9 cellular contexts compared by ENCODE assay signal in genomic region chr2:171432206-171432968, GRCh38. TPM values are rescaled to one million over a fixed set of nuclear protein-coding genes. Genes with fewer than 3 reads are reported as not detected.
DNase-seq lines count a peak whose midpoint lies in the region; ATAC-seq, FAIRE-seq and TF ChIP-seq lines count a peak whose summit lies in the region.
"Had no signal": no experiment of that assay in that cellular context is flagged by ENCODE, and none has a peak within 500 bp of the region (broad histone marks: within the 10 kb centered on the region; RNA-seq: fewer than 3 reads in every experiment).

No MANE protein-coding gene starts in this region.

- peaks cover 74% of the 10 kb centered on the region for H3K79me2 ChIP-seq in DOHH2 (ENCODE audit: control insufficient read depth, low read length)
- H3K79me2 ChIP-seq in K562 (ENCODE audit: control insufficient read depth, insufficient read depth, low read length) = peaks cover 79% of the 10 kb centered on the region

- TF ChIP-seq CTCF in DOHH2 (IDR thresholded peaks at IDR 0.05; ENCODE audit: low read depth, low read length, poor library complexity, severe bottlenecking) = no peak
- no peak for TF ChIP-seq CTCF in LNCaP clone FGC (IDR thresholded peaks at IDR 0.05; ENCODE audit: control insufficient read depth, extremely low read depth, insufficient read depth)
- TF ChIP-seq CTCF in K562 (IDR thresholded peaks at IDR 0.05 in 2 of 3, conservative IDR thresholded peaks at IDR 0.05 in 1 of 3; ENCODE audit: insufficient read depth in 2 of 3, low read depth in 1 of 3, low read length in 3 of 3) = no peak

- H3K9me3 ChIP-seq in DOHH2 (ENCODE audit: control insufficient read depth, insufficient read depth, low read length) = peaks cover 20% of the 10 kb centered on the region
- peaks cover 10% of the 10 kb centered on the region for H3K9me3 ChIP-seq in K562 (replicated peaks; ENCODE audit: control insufficient read depth, insufficient read depth, low read depth, low read length)

- no peak for ATAC-seq in K562
- no peak for ATAC-seq in natural killer cell treated with Interleukin-12 subunit alpha and Interleukin-12 subunit beta and Interleukin-15 and Interleukin-18, amount 100 ng/mL, for 72 hours

- H4K20me1 ChIP-seq in DOHH2 (ENCODE audit: control insufficient read depth, insufficient read depth, low read depth, low read length) (no peaks in the 10 kb centered on the region), K562 (replicated peaks; ENCODE audit: control insufficient read depth, insufficient read depth, low read length) (no peaks in the 10 kb centered on the region)

- no peak for TF ChIP-seq RAD21 in K562 (CRISPR knock-in tag; conservative IDR thresholded peaks at IDR 0.05 in 1 of 2, IDR thresholded peaks at IDR 0.05 in 1 of 2)

- in situ Hi-C loops in K562 (cut with MboI) = no loop called here

- H3K9me1 ChIP-seq in K562 (ENCODE audit: control insufficient read depth, insufficient read depth, low read length) = no peaks in the 10 kb centered on the region

- no peaks in the 10 kb centered on the region for H3K36me3 Mint-ChIP-seq in natural killer cell treated with Interleukin-12 subunit alpha and Interleukin-12 subunit beta and Interleukin-15 and Interleukin-18, amount 100 ng/mL, for 72 hours

- no peak for DNase-seq in LNCaP clone FGC (ENCODE audit: low read depth)
- DNase-seq in K562 (ENCODE audit: extremely low read depth in 1 of 4, low spot score in 3 of 4) = no peak
- DNase-seq in natural killer cell treated with Interleukin-12 subunit alpha and Interleukin-12 subunit beta and Interleukin-15 and Interleukin-18, amount 100 ng/mL, for 72 hours (ENCODE audit: low spot score) = no peak
- no peak for DNase-seq in DMS153 (lab: John Stamatoyannopoulos, UW)
- no peak for DNase-seq in D341Med (ENCODE audit: low spot score)
- no peak for DNase-seq in NCI-H1694 treated with DMSO at 0.1 percent for 48 hours (lab: John Stamatoyannopoulos, UW)
- DNase-seq in foreskin melanocyte = no peak

- H3F3A ChIP-seq in DOHH2 (ENCODE audit: control insufficient read depth, insufficient read depth) = peaks cover 6% of the 10 kb centered on the region

- no peak for TF ChIP-seq POLR2A in K562 (conservative IDR thresholded peaks at IDR 0.05)

- H3K4me1 Mint-ChIP-seq in natural killer cell treated with Interleukin-12 subunit alpha and Interleukin-12 subunit beta and Interleukin-15 and Interleukin-18, amount 100 ng/mL, for 72 hours (ENCODE audit: low read depth in 2 of 2) = peaks cover 17 to 23% of the 10 kb centered on the region in 2 donors

- H3K4me1 ChIP-seq in DOHH2 (ENCODE audit: control insufficient read depth, low read length) (peaks cover 28% of the 10 kb centered on the region), K562 (replicated peaks in 1 of 2; ENCODE audit: control insufficient read depth in 2 of 2, insufficient read depth in 2 of 2, low read length in 2 of 2) (peaks cover 13 to 18% of the 10 kb centered on the region in 2 experiments)

- TF ChIP-seq EP300 in K562 (IDR thresholded peaks at IDR 0.05; ENCODE audit: low read length) = no peak

- peak overlapping the region; percentile 96 for H3K4me3 Mint-ChIP-seq in natural killer cell treated with Interleukin-12 subunit alpha and Interleukin-12 subunit beta and Interleukin-15 and Interleukin-18, amount 100 ng/mL, for 72 hours

- whole genome bisulfite sequencing in K562 (ENCODE audit: insufficient coverage, low coverage, missing lambda C conversion rate) = 31% methylated on average over 4 of the region's 4 CpGs

- H3K9me3 Mint-ChIP-seq in natural killer cell treated with Interleukin-12 subunit alpha and Interleukin-12 subunit beta and Interleukin-15 and Interleukin-18, amount 100 ng/mL, for 72 hours = no peaks in the 10 kb centered on the region

- H2AFZ ChIP-seq in K562 (ENCODE audit: low read depth, low read length) = peak overlapping the region; percentile 95

- no peaks in the 10 kb centered on the region for H3K27me3 Mint-ChIP-seq in natural killer cell treated with Interleukin-12 subunit alpha and Interleukin-12 subunit beta and Interleukin-15 and Interleukin-18, amount 100 ng/mL, for 72 hours

- peaks cover 46% of the 10 kb centered on the region for H3K36me3 ChIP-seq in DOHH2 (ENCODE audit: control insufficient read depth, low read length)
- peaks cover 27% of the 10 kb centered on the region for H3K36me3 ChIP-seq in K562 (ENCODE audit: control insufficient read depth, insufficient read depth, low read length)

- H3K9me2 ChIP-seq in DOHH2 (replicated peaks; ENCODE audit: control insufficient read depth, low read length) = no peaks in the 10 kb centered on the region

- peak overlapping the region; percentile 84 to 95 for H3K9ac ChIP-seq in K562 (ENCODE audit: insufficient read depth in 1 of 2, low read depth in 2 of 2, low read length in 2 of 2)

- POLR2A ChIA-PET in K562 (lab: Yijun Ruan, JAX) = interaction anchor here (0.6 to 2.1 kb wide), 7 partner anchors 8 to 455 kb away, joined by 3 to 15 read pairs (median 3); partner anchors contain the start of gene CYBRD1

- CTCF ChIA-PET in K562 (lab: Yijun Ruan, JAX; ENCODE audit: low intra/inter-chr PET ratio) = no interaction called here

- H3K27ac ChIP-seq in DOHH2 (ENCODE audit: low read depth, low read length) (peak overlapping the region; percentile 93), K562 (ENCODE audit: extremely low read depth, low read depth, low read length) (peak overlapping the region; percentile 94)
- H3K27ac ChIP-seq: coronary artery had no signal

- no peak for FAIRE-seq in K562 (lab: Jason Lieb, UNC)

- intact Hi-C loops in K562 (cut with micrococcal nuclease) = loop anchor here (5.0 kb wide), 2 partner anchors 275 to 460 kb away; no protein-coding TSS in a partner anchor

- H3K27me3 ChIP-seq in DOHH2 (ENCODE audit: control insufficient read depth, low read length) (no peaks in the 10 kb centered on the region), K562 (ENCODE audit: control insufficient read depth in 2 of 2, insufficient read depth in 2 of 2, low read length in 2 of 2) (no peaks in the 10 kb centered on the region)

- BruUV-seq in K562 (replicated peaks; lab: Mats Ljungman, UMichigan) = no TSS peak

- peak overlapping the region; percentile 93 to 94 for H3K27ac Mint-ChIP-seq in natural killer cell treated with Interleukin-12 subunit alpha and Interleukin-12 subunit beta and Interleukin-15 and Interleukin-18, amount 100 ng/mL, for 72 hours

- H3K4me2 ChIP-seq in DOHH2 (ENCODE audit: low read length) (peak overlapping the region; percentile 87), K562 (ENCODE audit: insufficient read depth, low read length) (peak overlapping the region; percentile 96)

- peak overlapping the region; percentile 82 for H3K4me3 ChIP-seq in DOHH2 (ENCODE audit: low read length)
- H3K4me3 ChIP-seq in LNCaP clone FGC (ENCODE audit: low read depth, low read length) = peak overlapping the region; percentile 74
- peak overlapping the region; percentile 86; the same call in 1 of the 2 replicates for H3K4me3 ChIP-seq in K562

TF ChIP-seq in K562, 482 proteins besides CTCF, POLR2A, EP300 and RAD21 (continues in another document):
- no peak for TF ChIP-seq MXI1 (IDR thresholded peaks at IDR 0.05; ENCODE audit: low read depth, low read length)

RNA-seq across cellular contexts. Expression of gene METTL8, which starts 1.4 kb away (rescaled TPM):
- total RNA-seq in K562 (2011; cell fraction: chromatin; rRNA removed; ENCODE audit: low replicate concordance) = 15.1 and 51.6 TPM in 2 replicates
- 13.4 and 13.7 TPM in 2 replicates for total RNA-seq in K562 (2011; cell fraction: nucleolus; rRNA removed)
- total RNA-seq in K562 (2011; cell fraction: nucleoplasm; rRNA removed) = 23.2 and 47.9 TPM in 2 replicates
- total RNA-seq in K562 (2014; rRNA removed) = 14.9 and 16.4 TPM in 2 replicates
- total RNA-seq in K562 (2014; rRNA removed; fragmentation: Illumina TruSeq; extraction: Trizol) = 52.6 and 55.3 TPM in 2 replicates
- 33.7 TPM in 2 replicates for total RNA-seq in K562 (2015; rRNA removed; fragmentation: Illumina TruSeq; extraction: Trizol)
- 30.7 and 35.1 TPM in 2 replicates for total RNA-seq in K562 (2021)
- polyA plus RNA-seq in K562 (2011; rRNA removed) = 26.5 and 40.8 TPM in 2 replicates
- polyA plus RNA-seq in K562 (2011; cell fraction: cytosol; rRNA removed) = 4.5 and 8.4 TPM in 2 replicates
- polyA plus RNA-seq in K562 (2011; cell fraction: nucleus; rRNA removed) = 7.5 and 9.4 TPM in 2 replicates
- polyA plus RNA-seq in K562 (2012) = 12.8 and 19.0 TPM in 2 replicates
- polyA plus RNA-seq in K562 (2014; fragmentation: Illumina TruSeq; extraction: Trizol) = 28.6 and 35.1 TPM in 2 replicates
- polyA plus RNA-seq in K562 (2014; fragmentation: Nextera tagmentation; extraction: Ambion mirVana) = 10 to 100 TPM; 12.9 to 16.7 TPM
- polyA plus RNA-seq in K562 (2014; rRNA removed) = 15.8 and 20.5 TPM in 2 replicates
- polyA minus RNA-seq in K562 (2011; rRNA and poly(A)+ RNA removed) = 32.4 and 38.1 TPM in 2 replicates
- polyA minus RNA-seq in K562 (2011; cell fraction: cytosol; rRNA and poly(A)+ RNA removed) = 13.1 and 14.6 TPM in 2 replicates
- polyA minus RNA-seq in K562 (2011; cell fraction: nucleus; rRNA and poly(A)+ RNA removed) = 7.0 and 12.4 TPM in 2 replicates
- 10 to 100 TPM; 16.0 to 35.6 TPM for total RNA-seq in natural killer cell treated with Interleukin-12 subunit alpha and Interleukin-12 subunit beta and Interleukin-15 and Interleukin-18, amount 100 ng/mL, for 72 hours

RNA-seq across cellular contexts. Expression of gene DCAF17, which starts 1.6 kb away (rescaled TPM):
- 30.0 and 91.6 TPM in 2 replicates for total RNA-seq in K562 (2011; cell fraction: chromatin; rRNA removed; ENCODE audit: low replicate concordance)
- total RNA-seq in K562 (2011; cell fraction: nucleolus; rRNA removed) = 15.2 and 20.3 TPM in 2 replicates
- total RNA-seq in K562 (2011; cell fraction: nucleoplasm; rRNA removed) = 39.7 and 61.7 TPM in 2 replicates
- total RNA-seq in K562 (2014; rRNA removed) (20.8 and 22.7 TPM in 2 replicates), K562 (2014; rRNA removed; fragmentation: Illumina TruSeq; extraction: Trizol) (38.5 and 40.5 TPM in 2 replicates), K562 (2015; rRNA removed; fragmentation: Illumina TruSeq; extraction: Trizol) (29.5 and 34.4 TPM in 2 replicates), K562 (2021) (29.3 TPM in 2 replicates)
- polyA plus RNA-seq in K562 (2011; rRNA removed) (29.1 and 32.8 TPM in 2 replicates), K562 (2014; fragmentation: Illumina TruSeq; extraction: Trizol) (23.3 and 27.1 TPM in 2 replicates), K562 (2014; fragmentation: Nextera tagmentation; extraction: Ambion mirVana) (10 to 100 TPM; 10.0 to 12.0 TPM), K562 (2014; rRNA removed) (15.6 and 19.7 TPM in 2 replicates)
- polyA plus RNA-seq in K562 (2011; cell fraction: cytosol; rRNA removed) = 7.2 and 12.3 TPM in 2 replicates
- 32.5 and 37.7 TPM in 2 replicates for polyA plus RNA-seq in K562 (2011; cell fraction: nucleus; rRNA removed)
- 11.9 and 14.3 TPM in 2 replicates for polyA plus RNA-seq in K562 (2012)
- polyA minus RNA-seq in K562 (2011; rRNA and poly(A)+ RNA removed) = 63.6 and 64.5 TPM in 2 replicates
- polyA minus RNA-seq in K562 (2011; cell fraction: cytosol; rRNA and poly(A)+ RNA removed) = 19.1 and 24.4 TPM in 2 replicates
- polyA minus RNA-seq in K562 (2011; cell fraction: nucleus; rRNA and poly(A)+ RNA removed) = 34.2 and 61.5 TPM in 2 replicates
- total RNA-seq in natural killer cell treated with Interleukin-12 subunit alpha and Interleukin-12 subunit beta and Interleukin-15 and Interleukin-18, amount 100 ng/mL, for 72 hours = 10 to 100 TPM; 12.4 to 17.5 TPM
